Comparison of ENCODE assay signal across 11 cellular contexts in genomic region chr2:191012346-191012745, GRCh38. TPM values are rescaled to one million over a fixed set of nuclear protein-coding genes. Genes with fewer than 3 reads are reported as not detected.
A peak's percentile ranks its signal among the peaks of the same experiment; 100 is the strongest.
DNase-seq lines count a peak whose midpoint lies in the region; ATAC-seq and TF ChIP-seq lines count a peak whose summit lies in the region.
"Had no signal": no experiment of that assay in that cellular context is flagged by ENCODE, and none has a peak within 500 bp of the region (broad histone marks: within the 10 kb centered on the region; RNA-seq: fewer than 3 reads in every experiment).

No MANE protein-coding gene starts in this region.

- ATAC-seq in HCT116 = no peak

- H3K36me3 ChIP-seq in HCT116 (ENCODE audit: control insufficient read depth in 1 of 2, insufficient read depth in 2 of 2, low read length in 2 of 2) (peaks cover 15 to 25% of the 10 kb centered on the region in 2 experiments; a peak in 3 of 4 replicates), neuron (ENCODE audit: insufficient read depth, low read length) (peaks cover 23% of the 10 kb centered on the region)
- H3K36me3 ChIP-seq in effector memory CD4-positive, alpha-beta T cell (ENCODE audit: control insufficient read depth, insufficient read depth, low read length) = peaks cover 23% of the 10 kb centered on the region

- TF ChIP-seq POLR2A in HCT116 (IDR thresholded peaks at IDR 0.05; ENCODE audit: borderline replicate concordance, extremely low read depth, insufficient read depth, insufficient read length) = no peak

- H3K4me1 ChIP-seq in HCT116 (ENCODE audit: control insufficient read depth in 1 of 2, insufficient read depth in 2 of 2, low read length in 2 of 2) (peaks cover 4 to 21% of the 10 kb centered on the region in 2 experiments; a peak in 3 of 4 replicates), neuron (ENCODE audit: insufficient read depth, low read length) (peaks cover 15% of the 10 kb centered on the region)
- peaks cover 39% of the 10 kb centered on the region for H3K4me1 ChIP-seq in effector memory CD4-positive, alpha-beta T cell (ENCODE audit: control insufficient read depth, insufficient read depth, low read length, poor library complexity, severe bottlenecking)

- H3K27ac ChIP-seq in HCT116 (ENCODE audit: low read depth, low read length) = no peak overlapping the region
- H3K27ac ChIP-seq in effector memory CD4-positive, alpha-beta T cell (ENCODE audit: insufficient read depth, low read length, poor library complexity, severe bottlenecking) = peak overlapping the region; percentile 91

- POLR2A ChIA-PET in HCT116 (lab: Charles Lee) = interaction anchor here (0.6 kb wide), 1 partner anchor 229 kb away, joined by 3 read pairs; no protein-coding TSS in a partner anchor

- no peak overlapping the region for H3K9ac ChIP-seq in HCT116 (ENCODE audit: low read length)

- H3K79me2 ChIP-seq in HCT116 (ENCODE audit: insufficient read depth, low read length) = peaks cover 36% of the 10 kb centered on the region

- H3K4me3 ChIP-seq in AG10803 (ENCODE audit: low read length) = peak overlapping the region; percentile 97
- H3K4me3 ChIP-seq in HCT116 (replicated peaks in 1 of 2; ENCODE audit: low read depth in 1 of 2, low read length in 2 of 2) = no peak overlapping the region
- peak overlapping the region; percentile 100 for H3K4me3 ChIP-seq in effector memory CD4-positive, alpha-beta T cell (ENCODE audit: insufficient read depth, low read depth, low read length, poor library complexity, severe bottlenecking)
- peak overlapping the region; percentile 62 for H3K4me3 ChIP-seq in neuron (ENCODE audit: low read length)

- RAD21 ChIA-PET in HCT116 (lab: Charles Lee; ENCODE audit: low non-redundant PET in 1 of 2, low total read pairs in 2 of 2, uncharacterized antibody in 2 of 2, unreplicated experiment in 2 of 2) = no interaction called here

- no peaks in the 10 kb centered on the region for H3K9me2 ChIP-seq in HCT116 (ENCODE audit: insufficient read depth)

- H2AFZ ChIP-seq in HCT116 (ENCODE audit: low read depth, low read length, poor library complexity, severe bottlenecking) (no peak overlapping the region), neuron (ENCODE audit: low read depth, low read length) (no peak overlapping the region)

- intact Hi-C loops in HCT116 (cut with micrococcal nuclease) = no loop called here

- H3K4me2 ChIP-seq in HCT116 (ENCODE audit: low read length) = peak overlapping the region; percentile 85

- H3K9me3 ChIP-seq in HCT116 (ENCODE audit: control insufficient read depth in 1 of 2, insufficient read depth in 1 of 2, low read depth in 1 of 2, low read length in 2 of 2) = no peaks in the 10 kb centered on the region
- no peaks in the 10 kb centered on the region for H3K9me3 ChIP-seq in effector memory CD4-positive, alpha-beta T cell (ENCODE audit: control insufficient read depth, low read length)
- no peaks in the 10 kb centered on the region for H3K9me3 ChIP-seq in neuron (ENCODE audit: low read length)

- BruUV-seq in HCT116 (replicated peaks; lab: Mats Ljungman, UMichigan) = no TSS peak

- no peak for TF ChIP-seq CTCF in AG10803 (conservative IDR thresholded peaks at IDR 0.05; ENCODE audit: low read length)
- no peak for TF ChIP-seq CTCF in HCT116 (IDR thresholded peaks at IDR 0.05 in 2 of 3, conservative IDR thresholded peaks at IDR 0.05 in 1 of 3; ENCODE audit: borderline replicate concordance in 1 of 3, insufficient read depth in 1 of 3, low read depth in 2 of 3, low read length in 2 of 3)

- H3K27me3 ChIP-seq in HCT116 (ENCODE audit: insufficient read depth, low read length) (no peaks in the 10 kb centered on the region), neuron (ENCODE audit: insufficient read depth, low read length) (no peaks in the 10 kb centered on the region)
- H3K27me3 ChIP-seq in effector memory CD4-positive, alpha-beta T cell (replicated peaks; ENCODE audit: control insufficient read depth, insufficient read depth, low read length, poor library complexity, severe bottlenecking) = no peaks in the 10 kb centered on the region

- H4K20me1 ChIP-seq in HCT116 (ENCODE audit: insufficient read depth) = no peaks in the 10 kb centered on the region

- DNase-seq in AG10803 (ENCODE audit: low read depth) (no peak), HCT116 (ENCODE audit: low read depth, low spot score) (no peak), A172 (ENCODE audit: low spot score) (no peak), AG20443 (ENCODE audit: low spot score) (no peak), 8988T (no peak)
- no peak for DNase-seq in effector memory CD4-positive, alpha-beta T cell
- no peak for DNase-seq in activated CD8-positive, alpha-beta memory T cell treated with anti-CD3 and anti-CD28 coated beads, Interleukin-2, amount 50 U/mL, for 48 hours
- DNase-seq: activated B cell treated with CpG ODN at 0.5 μM for 24 hours, COR-L47, RPMI8226 had no signal

- no peak for TF ChIP-seq RAD21 in HCT116 (IDR thresholded peaks at IDR 0.05; ENCODE audit: low read depth)

- CTCF ChIA-PET in HCT116 (lab: Charles Lee) = interaction anchor here (1.1 kb wide), 1 partner anchor 10 kb away, joined by 3 read pairs; no protein-coding TSS in a partner anchor

TF ChIP-seq in HCT116, 20 proteins besides CTCF, POLR2A, EP300 and RAD21:
- no peak for TF ChIP-seq ZNF274 (IDR thresholded peaks at IDR 0.05; ENCODE audit: low read depth, low read length)
- no peak for TF ChIP-seq JUND (IDR thresholded peaks at IDR 0.05)
- TF ChIP-seq, protein P1, sequence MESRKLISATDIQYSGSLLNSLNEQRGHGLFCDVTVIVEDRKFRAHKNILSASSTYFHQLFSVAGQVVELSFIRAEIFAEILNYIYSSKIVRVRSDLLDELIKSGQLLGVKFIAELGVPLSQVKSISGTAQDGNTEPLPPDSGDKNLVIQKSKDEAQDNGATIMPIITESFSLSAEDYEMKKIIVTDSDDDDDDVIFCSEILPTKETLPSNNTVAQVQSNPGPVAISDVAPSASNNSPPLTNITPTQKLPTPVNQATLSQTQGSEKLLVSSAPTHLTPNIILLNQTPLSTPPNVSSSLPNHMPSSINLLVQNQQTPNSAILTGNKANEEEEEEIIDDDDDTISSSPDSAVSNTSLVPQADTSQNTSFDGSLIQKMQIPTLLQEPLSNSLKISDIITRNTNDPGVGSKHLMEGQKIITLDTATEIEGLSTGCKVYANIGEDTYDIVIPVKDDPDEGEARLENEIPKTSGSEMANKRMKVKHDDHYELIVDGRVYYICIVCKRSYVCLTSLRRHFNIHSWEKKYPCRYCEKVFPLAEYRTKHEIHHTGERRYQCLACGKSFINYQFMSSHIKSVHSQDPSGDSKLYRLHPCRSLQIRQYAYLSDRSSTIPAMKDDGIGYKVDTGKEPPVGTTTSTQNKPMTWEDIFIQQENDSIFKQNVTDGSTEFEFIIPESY (IDR thresholded peaks at IDR 0.05; ENCODE audit: extremely low read depth, insufficient replicate concordance, low read length) = no peak
- no peak for TF ChIP-seq SP1 (IDR thresholded peaks at IDR 0.05; ENCODE audit: low read depth)
- TF ChIP-seq EZH2 (IDR thresholded peaks at IDR 0.05) = no peak
- no peak for TF ChIP-seq POLR2AphosphoS5 (IDR thresholded peaks at IDR 0.05; ENCODE audit: low read depth, low read length)
- TF ChIP-seq REST (IDR thresholded peaks at IDR 0.05; ENCODE audit: low read depth) = no peak

RNA-seq across cellular contexts. Expression of gene STAT1, which starts 1.6 kb away (rescaled TPM):
- 60.7 TPM for total RNA-seq in HCT116 (2021; ENCODE audit: unreplicated experiment)
- 29.3 and 31.1 TPM in 2 replicates for polyA plus RNA-seq in HCT116 (2012)
- total RNA-seq in A172 (2014; rRNA removed; shearing (Covaris generic)) = 55.0 and 64.7 TPM in 2 replicates

Comparison
In these comparisons a context has a peak if more than half of its experiments do, and no peak if none do; other contexts are left out.
1. H3K4me3 ChIP-seq: peak in AG10803 (single experiment), effector memory CD4-positive, alpha-beta T cell (single experiment) and neuron (single experiment); none in HCT116 (0 of 2).